In genomic region chr18:49755489-49755888, GRCh38 we compare ENCODE assay signal across 25 cellular contexts.
"Had no signal": no experiment of that assay in that cellular context is flagged by ENCODE, and none has a peak within 500 bp of the region (broad histone marks: within the 10 kb centered on the region; RNA-seq: fewer than 3 reads in every experiment).

No MANE protein-coding gene starts in this region.

- FAIRE-seq: HTR-8/SVneo, K562 had no signal

- H3K4me3 ChIP-seq: K562, SJSA1, SK-N-MC had no signal

- H3K36me3 Mint-ChIP-seq: IgD-negative memory B cell had no signal

- H3K4me1 Mint-ChIP-seq: IgD-negative memory B cell had no signal

- H3K4me1 ChIP-seq: SJSA1 had no signal

- H3K9ac ChIP-seq: KMS-11 had no signal

- H3K27ac ChIP-seq: HL-60, KMS-11, SJSA1, SK-N-MC had no signal

- H3K4me3 Mint-ChIP-seq: IgD-negative memory B cell had no signal

- DNase-seq: Kasumi-1, MM.1S, NCI-H1092 treated with DMSO at 0.1 percent for 48 hours, NCI-H1436, NCI-H187, NCI-H2029, NCI-H2081 treated with DMSO at 0.1 percent for 48 hours, NCI-H2171, NCI-H226, NCI-H446, NCI-H510A, NCI-H524 treated with DMSO at 0.1 percent for 48 hours, NCI-H69, NCI-H774, PC-3, SHP77 treated with DMSO at 0.1 percent for 48 hours had no signal

- H3K36me3 ChIP-seq: SJSA1 had no signal

- H3K9me3 ChIP-seq: SJSA1 had no signal

- ATAC-seq: K562, Panc1, PC-3, Right ventricle myocardium inferior had no signal

- H3K27me3 ChIP-seq: SJSA1 had no signal

- H3K4me2 ChIP-seq: KMS-11 had no signal
